Comparison of ENCODE assay signal across 1 cellular context in the genomic region with DNA sequence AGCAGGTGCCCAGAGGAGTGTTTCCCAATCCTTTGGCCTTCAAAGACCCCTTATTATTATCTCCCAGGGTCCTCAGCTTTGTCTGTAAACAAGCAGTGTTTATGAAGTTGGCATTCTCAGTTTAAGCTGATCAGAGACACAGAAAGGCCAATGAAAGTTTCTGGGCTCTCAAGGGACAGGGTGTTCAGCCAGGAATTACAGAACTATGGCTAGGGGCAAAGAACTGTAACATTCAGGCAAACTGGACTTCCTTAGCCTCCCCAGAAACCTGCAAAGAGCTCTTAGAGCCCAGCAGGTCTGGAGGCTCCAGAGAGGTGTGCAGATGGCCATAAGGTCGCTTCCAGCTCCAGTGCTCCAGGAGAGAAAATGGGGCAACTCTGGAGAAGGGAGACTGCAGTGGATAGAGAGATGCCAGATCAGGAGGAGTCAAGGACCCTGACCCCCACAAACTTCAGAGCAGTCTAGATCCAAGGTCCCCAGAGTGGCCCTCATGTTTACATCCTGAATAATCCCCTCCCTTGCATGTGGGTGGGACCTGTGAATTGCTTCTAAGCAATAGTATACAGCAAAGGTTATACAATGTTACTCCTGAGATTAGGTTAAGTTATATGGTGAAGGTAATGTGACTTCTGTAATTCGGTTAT.
TF ChIP-seq lines count a peak whose summit lies in the region.

No MANE protein-coding gene starts in this region.

TF ChIP-seq in HepG2, 621 proteins besides CTCF, POLR2A, EP300 and RAD21 (continued from another document):
- TF ChIP-seq, protein P1, sequence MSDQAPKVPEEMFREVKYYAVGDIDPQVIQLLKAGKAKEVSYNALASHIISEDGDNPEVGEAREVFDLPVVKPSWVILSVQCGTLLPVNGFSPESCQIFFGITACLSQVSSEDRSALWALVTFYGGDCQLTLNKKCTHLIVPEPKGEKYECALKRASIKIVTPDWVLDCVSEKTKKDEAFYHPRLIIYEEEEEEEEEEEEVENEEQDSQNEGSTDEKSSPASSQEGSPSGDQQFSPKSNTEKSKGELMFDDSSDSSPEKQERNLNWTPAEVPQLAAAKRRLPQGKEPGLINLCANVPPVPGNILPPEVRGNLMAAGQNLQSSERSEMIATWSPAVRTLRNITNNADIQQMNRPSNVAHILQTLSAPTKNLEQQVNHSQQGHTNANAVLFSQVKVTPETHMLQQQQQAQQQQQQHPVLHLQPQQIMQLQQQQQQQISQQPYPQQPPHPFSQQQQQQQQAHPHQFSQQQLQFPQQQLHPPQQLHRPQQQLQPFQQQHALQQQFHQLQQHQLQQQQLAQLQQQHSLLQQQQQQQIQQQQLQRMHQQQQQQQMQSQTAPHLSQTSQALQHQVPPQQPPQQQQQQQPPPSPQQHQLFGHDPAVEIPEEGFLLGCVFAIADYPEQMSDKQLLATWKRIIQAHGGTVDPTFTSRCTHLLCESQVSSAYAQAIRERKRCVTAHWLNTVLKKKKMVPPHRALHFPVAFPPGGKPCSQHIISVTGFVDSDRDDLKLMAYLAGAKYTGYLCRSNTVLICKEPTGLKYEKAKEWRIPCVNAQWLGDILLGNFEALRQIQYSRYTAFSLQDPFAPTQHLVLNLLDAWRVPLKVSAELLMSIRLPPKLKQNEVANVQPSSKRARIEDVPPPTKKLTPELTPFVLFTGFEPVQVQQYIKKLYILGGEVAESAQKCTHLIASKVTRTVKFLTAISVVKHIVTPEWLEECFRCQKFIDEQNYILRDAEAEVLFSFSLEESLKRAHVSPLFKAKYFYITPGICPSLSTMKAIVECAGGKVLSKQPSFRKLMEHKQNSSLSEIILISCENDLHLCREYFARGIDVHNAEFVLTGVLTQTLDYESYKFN (CRISPR knock-in tag; conservative IDR thresholded peaks at IDR 0.05) = 0 out of 2 replicates have a peak, but pooled peaks have one; percentile 18
- TF ChIP-seq NR2F6 (IDR thresholded peaks at IDR 0.05) (no peak), NR2F6 (CRISPR knock-in tag; IDR thresholded peaks at IDR 0.05) (peak; percentile 16; the same call in 1 of the 2 replicates), SP140L (CRISPR knock-in tag; IDR thresholded peaks at IDR 0.05; ENCODE audit: borderline replicate concordance) (no peak), ZNF589 (CRISPR knock-in tag; conservative IDR thresholded peaks at IDR 0.05) (no peak), ZNF879 (CRISPR knock-in tag; IDR thresholded peaks at IDR 0.05) (no peak), FOXP1 (IDR thresholded peaks at IDR 0.05) (no peak), FOXP1 (CRISPR knock-in tag; IDR thresholded peaks at IDR 0.05) (no peak)
